In genomic region chr14:70045715-70046535, GRCh38 we compare ENCODE assay signal across 10 cellular contexts.
DNase-seq lines count a peak whose midpoint lies in the region; ATAC-seq, FAIRE-seq and TF ChIP-seq lines count a peak whose summit lies in the region.
"Had no signal": no experiment of that assay in that cellular context is flagged by ENCODE, and none has a peak within 500 bp of the region (broad histone marks: within the 10 kb centered on the region; RNA-seq: fewer than 3 reads in every experiment).

No MANE protein-coding gene starts in this region.

- TF ChIP-seq RAD21 in GM12878 (IDR thresholded peaks at IDR 0.05; ENCODE audit: insufficient read depth, low read depth, low read length) = peak; percentile 37

- H3K9me3 Mint-ChIP-seq in stimulated activated effector memory CD8-positive, alpha-beta T cell treated with anti-CD3 and anti-CD28 coated beads, Interleukin-12 subunit alpha, Interleukin-12 subunit beta, amount 100 ng/mL, for 72 hours = no peaks in the 10 kb centered on the region
- H3K9me3 Mint-ChIP-seq: dendritic cell treated with granulocyte-macrophage colony-stimulating factor and Interleukin-4, amounts not matched to agents 40 ng/mL and 50 ng/mL, for 4 days had no signal

- H2AFZ ChIP-seq in GM12878 (ENCODE audit: control insufficient read depth, low read depth, low read length) = no peak overlapping the region; the same call in 1 of the 2 replicates

- no peaks in the 10 kb centered on the region for H3K9me3 ChIP-seq in GM12878 (replicated peaks; ENCODE audit: control insufficient read depth, insufficient read depth, low read length)
- no peaks in the 10 kb centered on the region for H3K9me3 ChIP-seq in iPS DF 6.9 (ENCODE audit: control insufficient read depth, insufficient read depth, low read length)
- H3K9me3 ChIP-seq: thoracic aorta had no signal

- H3K79me2 ChIP-seq in GM12878 (ENCODE audit: control insufficient read depth, insufficient read depth, low read length) = no peaks in the 10 kb centered on the region

- RAD21 ChIA-PET in GM12878 (lab: Charles Lee; ENCODE audit: unreplicated experiment) = no interaction called here

- H3K4me1 Mint-ChIP-seq in stimulated activated effector memory CD8-positive, alpha-beta T cell treated with anti-CD3 and anti-CD28 coated beads, Interleukin-12 subunit alpha, Interleukin-12 subunit beta, amount 100 ng/mL, for 72 hours = no peaks in the 10 kb centered on the region

- FAIRE-seq in GM12878 (lab: Jason Lieb, UNC) = no peak

- H4K20me1 ChIP-seq in GM12878 (ENCODE audit: control insufficient read depth, insufficient read depth) = no peaks in the 10 kb centered on the region

- H3K4me3 Mint-ChIP-seq in stimulated activated effector memory CD8-positive, alpha-beta T cell treated with anti-CD3 and anti-CD28 coated beads, Interleukin-12 subunit alpha, Interleukin-12 subunit beta, amount 100 ng/mL, for 72 hours = no peak overlapping the region
- H3K4me3 Mint-ChIP-seq: dendritic cell treated with granulocyte-macrophage colony-stimulating factor and Interleukin-4, amounts not matched to agents 40 ng/mL and 50 ng/mL, for 4 days had no signal

- SMC1A ChIA-PET in GM12878 (lab: Charles Lee; ENCODE audit: uncharacterized antibody, unreplicated experiment) = interaction anchor here (1.3 kb wide), 1 partner anchor 30 kb away, joined by 3 read pairs; no protein-coding TSS in a partner anchor

- TF ChIP-seq CTCF in GM20000 (IDR thresholded peaks at IDR 0.05; ENCODE audit: extremely low read depth, missing control alignments) = no peak
- peak; percentile 35 to 63 (median 40); a peak in 4 of 6 replicates for TF ChIP-seq CTCF in GM12878 (IDR thresholded peaks at IDR 0.05 in 2 of 3, conservative IDR thresholded peaks at IDR 0.05 in 1 of 3; ENCODE audit: control insufficient read depth in 2 of 3, extremely low read depth in 1 of 3, insufficient read depth in 1 of 3, low read depth in 3 of 3, low read length in 3 of 3)

- no peaks in the 10 kb centered on the region for H3K4me1 ChIP-seq in GM12878 (ENCODE audit: control insufficient read depth, insufficient read depth, low read length)
- no peaks in the 10 kb centered on the region; the same call in 1 of the 2 replicates for H3K4me1 ChIP-seq in iPS DF 6.9 (ENCODE audit: control insufficient read depth, insufficient read depth, low read length)

- no peak overlapping the region for H3K27ac Mint-ChIP-seq in stimulated activated effector memory CD8-positive, alpha-beta T cell treated with anti-CD3 and anti-CD28 coated beads, Interleukin-12 subunit alpha, Interleukin-12 subunit beta, amount 100 ng/mL, for 72 hours
- H3K27ac Mint-ChIP-seq: dendritic cell treated with granulocyte-macrophage colony-stimulating factor and Interleukin-4, amounts not matched to agents 40 ng/mL and 50 ng/mL, for 4 days had no signal

- POLR2A ChIA-PET in GM12878 (lab: Charles Lee) = interaction anchor here (0.6 kb wide), 1 partner anchor 1055 kb away, joined by 3 read pairs; no protein-coding TSS in a partner anchor

- no peak overlapping the region for H3K9ac ChIP-seq in GM12878 (ENCODE audit: control insufficient read depth, insufficient read depth, low read length)

- TF ChIP-seq POLR2A in GM12878 (IDR thresholded peaks at IDR 0.05; ENCODE audit: low read depth, low read length) = no peak

- H3K36me3 Mint-ChIP-seq in stimulated activated effector memory CD8-positive, alpha-beta T cell treated with anti-CD3 and anti-CD28 coated beads, Interleukin-12 subunit alpha, Interleukin-12 subunit beta, amount 100 ng/mL, for 72 hours = no peaks in the 10 kb centered on the region

- H3K4me3 ChIP-seq in GM12878 (no peak overlapping the region), iPS DF 6.9 (ENCODE audit: low read length) (no peak overlapping the region)
- H3K4me3 ChIP-seq: thoracic aorta had no signal

- no peak overlapping the region for H3K4me2 ChIP-seq in GM12878 (ENCODE audit: control insufficient read depth, insufficient read depth)

- WGBS in GM12878 (ENCODE audit: insufficient coverage, insufficient replicate concordance, low lambda C conversion rate, missing lambda C conversion rate) = 49% methylated on average over 23 of the region's 23 CpGs
- no CpG with 5 or more reads among the region's 23 CpGs for whole genome bisulfite sequencing in iPS DF 6.9 (ENCODE audit: insufficient coverage, insufficient read length)

- DNase-seq in ACHN (peak; percentile 63), GM20000 (ENCODE audit: low spot score) (peak; percentile 16), NCI-H446 treated with DMSO at 0.1 percent for 48 hours (lab: John Stamatoyannopoulos, UW) (peak; percentile 42), GM12878 (ENCODE audit: low read depth, low spot score) (no peak), iPS DF 6.9 (ENCODE audit: low read depth, low spot score) (peak; percentile 61)
- DNase-seq in stimulated activated effector memory CD8-positive, alpha-beta T cell treated with anti-CD3 and anti-CD28 coated beads, Interleukin-12 subunit alpha, Interleukin-12 subunit beta, amount 100 ng/mL, for 72 hours (ENCODE audit: low spot score in 2 of 2) = no peak
- no peak for DNase-seq in stimulated activated CD4-positive, alpha-beta T cell treated with anti-CD3 and anti-CD28 coated beads, Interleukin-4, amount 100 ng/mL, for 4 hours

- intact Hi-C loops in GM12878 (cut with micrococcal nuclease; ENCODE audit: unreplicated experiment) = loop anchor here (10.0 kb wide), 1 partner anchor 769 kb away; no protein-coding TSS in a partner anchor

- H3K27me3 ChIP-seq in GM12878 (replicated peaks in 1 of 2; ENCODE audit: control insufficient read depth in 2 of 2, insufficient read depth in 2 of 2, low read length in 1 of 2) = no peaks in the 10 kb centered on the region
- no peaks in the 10 kb centered on the region for H3K27me3 ChIP-seq in iPS DF 6.9 (ENCODE audit: control insufficient read depth, insufficient read depth, low read length)

- BruUV-seq in GM12878 (replicated peaks; lab: Mats Ljungman, UMichigan) = no TSS peak

- CTCF ChIA-PET in GM12878 (lab: Yijun Ruan, JAX) = interaction anchor here (1.1 to 1.9 kb wide), 3 partner anchors 28 to 212 kb away, joined by 3 to 10 read pairs (median 7); no protein-coding TSS in a partner anchor

- in situ Hi-C loops in ACHN (cut with HindIII; ENCODE audit: low pct_ligation_motif_present, low pct_unique_long_range_greater_than_20kb, low sequenced_read_pairs) = no loop called here
- in situ Hi-C loops in GM12878 (cut with MboI) = no loop called here

- H3K27ac ChIP-seq in GM12878 (ENCODE audit: control insufficient read depth, insufficient read depth) (no peak overlapping the region), iPS DF 6.9 (ENCODE audit: low read length) (no peak overlapping the region)
- H3K27ac ChIP-seq: thoracic aorta had no signal

- ATAC-seq in GM12878 = peak; percentile 85
- ATAC-seq in stimulated activated effector memory CD8-positive, alpha-beta T cell treated with anti-CD3 and anti-CD28 coated beads, Interleukin-12 subunit alpha, Interleukin-12 subunit beta, amount 100 ng/mL, for 72 hours = peak; percentile 39
- ATAC-seq in HG02840 (IDR thresholded peaks at IDR 0.05; ENCODE audit: low FRiP score, unreplicated experiment) = no peak

- H3K36me3 ChIP-seq in GM12878 (ENCODE audit: control insufficient read depth in 2 of 2, insufficient read depth in 2 of 2, low read length in 1 of 2) (no peaks in the 10 kb centered on the region), iPS DF 6.9 (ENCODE audit: control insufficient read depth, insufficient read depth, low read length) (no peaks in the 10 kb centered on the region)
- H3K36me3 ChIP-seq: thoracic aorta had no signal

- TF ChIP-seq EP300 in GM12878 (IDR thresholded peaks at IDR 0.05; ENCODE audit: borderline replicate concordance in 1 of 2, control insufficient read depth in 1 of 2, low read depth in 2 of 2, low read length in 2 of 2) = no peak

TF ChIP-seq in GM12878, 131 proteins besides CTCF, POLR2A, EP300 and RAD21:
- no peak for TF ChIP-seq ZSCAN29 (IDR thresholded peaks at IDR 0.05)
- TF ChIP-seq BMI1 (IDR thresholded peaks at IDR 0.05; ENCODE audit: borderline replicate concordance) = no peak
- peak; percentile 23; the same call in 1 of the 2 replicates for TF ChIP-seq SMC3 (IDR thresholded peaks at IDR 0.05; ENCODE audit: borderline replicate concordance, low read length)
- TF ChIP-seq BHLHE40 (IDR thresholded peaks at IDR 0.05; ENCODE audit: borderline replicate concordance in 1 of 2, low read depth in 2 of 2, low read length in 1 of 2) = peak in 1 of 2 experiments; percentile 7; a peak in 1 of 4 replicates
- TF ChIP-seq ZNF592 (IDR thresholded peaks at IDR 0.05) = no peak

Comparison
In these comparisons a context has a peak if more than half of its experiments do, and no peak if none do; other contexts are left out.
1. DNase-seq: peak in ACHN (single experiment), GM20000 (single experiment), NCI-H446 treated with DMSO at 0.1 percent for 48 hours (single experiment) and iPS DF 6.9 (single experiment); none in GM12878 (single experiment), stimulated activated effector memory CD8-positive, alpha-beta T cell treated with anti-CD3 and anti-CD28 coated beads, Interleukin-12 subunit alpha, Interleukin-12 subunit beta, amount 100 ng/mL, for 72 hours (0 of 2) and stimulated activated CD4-positive, alpha-beta T cell treated with anti-CD3 and anti-CD28 coated beads, Interleukin-4, amount 100 ng/mL, for 4 hours (0 of 2).